ENCODE assay signal across 1 cellular context in the genomic region with DNA sequence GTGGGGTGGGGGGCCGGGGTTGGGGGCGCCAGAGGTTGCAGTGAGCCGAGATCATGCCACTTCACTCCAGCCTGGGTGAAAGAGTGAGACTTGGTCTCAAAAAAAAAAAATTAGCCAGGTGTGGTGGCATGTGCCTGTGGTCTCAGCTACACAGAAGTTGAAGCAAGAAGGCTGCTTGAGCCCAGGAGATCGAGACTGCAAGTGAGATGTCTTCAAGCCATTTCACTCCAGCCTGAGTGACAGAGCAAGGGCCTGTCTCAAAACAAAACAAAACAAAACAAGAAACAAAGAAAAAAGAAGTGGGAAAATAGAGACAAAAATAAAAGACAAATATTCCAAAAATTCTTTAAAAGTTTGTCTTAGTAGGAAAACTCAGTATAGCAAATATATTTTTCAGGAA.
TF ChIP-seq lines count a peak whose summit lies in the region.

No MANE protein-coding gene starts in this region.

TF ChIP-seq in K562, 482 proteins besides CTCF, POLR2A, EP300 and RAD21 (continued from another document):
- TF ChIP-seq, protein P1, sequence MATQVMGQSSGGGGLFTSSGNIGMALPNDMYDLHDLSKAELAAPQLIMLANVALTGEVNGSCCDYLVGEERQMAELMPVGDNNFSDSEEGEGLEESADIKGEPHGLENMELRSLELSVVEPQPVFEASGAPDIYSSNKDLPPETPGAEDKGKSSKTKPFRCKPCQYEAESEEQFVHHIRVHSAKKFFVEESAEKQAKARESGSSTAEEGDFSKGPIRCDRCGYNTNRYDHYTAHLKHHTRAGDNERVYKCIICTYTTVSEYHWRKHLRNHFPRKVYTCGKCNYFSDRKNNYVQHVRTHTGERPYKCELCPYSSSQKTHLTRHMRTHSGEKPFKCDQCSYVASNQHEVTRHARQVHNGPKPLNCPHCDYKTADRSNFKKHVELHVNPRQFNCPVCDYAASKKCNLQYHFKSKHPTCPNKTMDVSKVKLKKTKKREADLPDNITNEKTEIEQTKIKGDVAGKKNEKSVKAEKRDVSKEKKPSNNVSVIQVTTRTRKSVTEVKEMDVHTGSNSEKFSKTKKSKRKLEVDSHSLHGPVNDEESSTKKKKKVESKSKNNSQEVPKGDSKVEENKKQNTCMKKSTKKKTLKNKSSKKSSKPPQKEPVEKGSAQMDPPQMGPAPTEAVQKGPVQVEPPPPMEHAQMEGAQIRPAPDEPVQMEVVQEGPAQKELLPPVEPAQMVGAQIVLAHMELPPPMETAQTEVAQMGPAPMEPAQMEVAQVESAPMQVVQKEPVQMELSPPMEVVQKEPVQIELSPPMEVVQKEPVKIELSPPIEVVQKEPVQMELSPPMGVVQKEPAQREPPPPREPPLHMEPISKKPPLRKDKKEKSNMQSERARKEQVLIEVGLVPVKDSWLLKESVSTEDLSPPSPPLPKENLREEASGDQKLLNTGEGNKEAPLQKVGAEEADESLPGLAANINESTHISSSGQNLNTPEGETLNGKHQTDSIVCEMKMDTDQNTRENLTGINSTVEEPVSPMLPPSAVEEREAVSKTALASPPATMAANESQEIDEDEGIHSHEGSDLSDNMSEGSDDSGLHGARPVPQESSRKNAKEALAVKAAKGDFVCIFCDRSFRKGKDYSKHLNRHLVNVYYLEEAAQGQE (CRISPR knock-in tag; IDR thresholded peaks at IDR 0.05; ENCODE audit: low read depth): no peak
- TF ChIP-seq HNRNPK (IDR thresholded peaks at IDR 0.05; ENCODE audit: low read depth, low read length, poor library complexity, severe bottlenecking): no peak
- TF ChIP-seq, protein P2, sequence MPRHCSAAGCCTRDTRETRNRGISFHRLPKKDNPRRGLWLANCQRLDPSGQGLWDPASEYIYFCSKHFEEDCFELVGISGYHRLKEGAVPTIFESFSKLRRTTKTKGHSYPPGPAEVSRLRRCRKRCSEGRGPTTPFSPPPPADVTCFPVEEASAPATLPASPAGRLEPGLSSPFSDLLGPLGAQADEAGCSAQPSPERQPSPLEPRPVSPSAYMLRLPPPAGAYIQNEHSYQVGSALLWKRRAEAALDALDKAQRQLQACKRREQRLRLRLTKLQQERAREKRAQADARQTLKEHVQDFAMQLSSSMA (CRISPR knock-in tag; IDR thresholded peaks at IDR 0.05): no peak
- TF ChIP-seq TEAD1 (CRISPR knock-in tag; IDR thresholded peaks at IDR 0.05): no peak
- TF ChIP-seq, protein P3, sequence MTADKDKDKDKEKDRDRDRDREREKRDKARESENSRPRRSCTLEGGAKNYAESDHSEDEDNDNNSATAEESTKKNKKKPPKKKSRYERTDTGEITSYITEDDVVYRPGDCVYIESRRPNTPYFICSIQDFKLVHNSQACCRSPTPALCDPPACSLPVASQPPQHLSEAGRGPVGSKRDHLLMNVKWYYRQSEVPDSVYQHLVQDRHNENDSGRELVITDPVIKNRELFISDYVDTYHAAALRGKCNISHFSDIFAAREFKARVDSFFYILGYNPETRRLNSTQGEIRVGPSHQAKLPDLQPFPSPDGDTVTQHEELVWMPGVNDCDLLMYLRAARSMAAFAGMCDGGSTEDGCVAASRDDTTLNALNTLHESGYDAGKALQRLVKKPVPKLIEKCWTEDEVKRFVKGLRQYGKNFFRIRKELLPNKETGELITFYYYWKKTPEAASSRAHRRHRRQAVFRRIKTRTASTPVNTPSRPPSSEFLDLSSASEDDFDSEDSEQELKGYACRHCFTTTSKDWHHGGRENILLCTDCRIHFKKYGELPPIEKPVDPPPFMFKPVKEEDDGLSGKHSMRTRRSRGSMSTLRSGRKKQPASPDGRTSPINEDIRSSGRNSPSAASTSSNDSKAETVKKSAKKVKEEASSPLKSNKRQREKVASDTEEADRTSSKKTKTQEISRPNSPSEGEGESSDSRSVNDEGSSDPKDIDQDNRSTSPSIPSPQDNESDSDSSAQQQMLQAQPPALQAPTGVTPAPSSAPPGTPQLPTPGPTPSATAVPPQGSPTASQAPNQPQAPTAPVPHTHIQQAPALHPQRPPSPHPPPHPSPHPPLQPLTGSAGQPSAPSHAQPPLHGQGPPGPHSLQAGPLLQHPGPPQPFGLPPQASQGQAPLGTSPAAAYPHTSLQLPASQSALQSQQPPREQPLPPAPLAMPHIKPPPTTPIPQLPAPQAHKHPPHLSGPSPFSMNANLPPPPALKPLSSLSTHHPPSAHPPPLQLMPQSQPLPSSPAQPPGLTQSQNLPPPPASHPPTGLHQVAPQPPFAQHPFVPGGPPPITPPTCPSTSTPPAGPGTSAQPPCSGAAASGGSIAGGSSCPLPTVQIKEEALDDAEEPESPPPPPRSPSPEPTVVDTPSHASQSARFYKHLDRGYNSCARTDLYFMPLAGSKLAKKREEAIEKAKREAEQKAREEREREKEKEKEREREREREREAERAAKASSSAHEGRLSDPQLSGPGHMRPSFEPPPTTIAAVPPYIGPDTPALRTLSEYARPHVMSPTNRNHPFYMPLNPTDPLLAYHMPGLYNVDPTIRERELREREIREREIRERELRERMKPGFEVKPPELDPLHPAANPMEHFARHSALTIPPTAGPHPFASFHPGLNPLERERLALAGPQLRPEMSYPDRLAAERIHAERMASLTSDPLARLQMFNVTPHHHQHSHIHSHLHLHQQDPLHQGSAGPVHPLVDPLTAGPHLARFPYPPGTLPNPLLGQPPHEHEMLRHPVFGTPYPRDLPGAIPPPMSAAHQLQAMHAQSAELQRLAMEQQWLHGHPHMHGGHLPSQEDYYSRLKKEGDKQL (CRISPR knock-in tag; IDR thresholded peaks at IDR 0.05; ENCODE audit: borderline replicate concordance): no peak
- no peak for TF ChIP-seq ARID1B (IDR thresholded peaks at IDR 0.05)
- TF ChIP-seq NR2C2 (CRISPR knock-in tag; IDR thresholded peaks at IDR 0.05): no peak
- TF ChIP-seq NR2C2 (tag; IDR thresholded peaks at IDR 0.05): no peak
